8 cellular contexts compared by ENCODE assay signal in genomic region chrX:47191806-47192401, GRCh38. TPM values are rescaled to one million over a fixed set of nuclear protein-coding genes. Genes with fewer than 3 reads are reported as not detected.
DNase-seq lines count a peak whose midpoint lies in the region; ATAC-seq and TF ChIP-seq lines count a peak whose summit lies in the region.

No MANE protein-coding gene starts in this region.

- CTCF ChIA-PET in PC-3 (lab: Charles Lee), result no interaction called here

- no peaks in the 10 kb centered on the region for H3K27me3 ChIP-seq in PC-3 (ENCODE audit: low read length)
- no peaks in the 10 kb centered on the region for H3K27me3 ChIP-seq in gastrocnemius medialis
- H3K27me3 ChIP-seq in thyroid gland, result no peaks in the 10 kb centered on the region

- H3K9me3 ChIP-seq in PC-3 (ENCODE audit: low read length), result no peaks in the 10 kb centered on the region
- H3K9me3 ChIP-seq in gastrocnemius medialis, result no peaks in the 10 kb centered on the region
- no peaks in the 10 kb centered on the region for H3K9me3 ChIP-seq in thyroid gland

- POLR2A ChIA-PET in PC-3 (lab: Charles Lee; ENCODE audit: unreplicated experiment), result interaction anchor here (0.9 kb wide), 1 partner anchor 9 kb away, joined by 3 read pairs; no protein-coding TSS in a partner anchor

- BruUV-seq in PC-3 (replicated peaks; lab: Mats Ljungman, UMichigan), result no TSS peak

- H3F3A ChIP-seq in PC-3 (ENCODE audit: low read length, unreplicated experiment), result no peaks in the 10 kb centered on the region

- H3K9ac ChIP-seq in PC-3 (ENCODE audit: low read length), result peak overlapping the region; percentile 90

- peaks cover 13% of the 10 kb centered on the region; the same call in 1 of the 2 replicates for H4K20me1 ChIP-seq in PC-3 (ENCODE audit: low read length)

- H3K4me1 ChIP-seq in PC-3 (ENCODE audit: insufficient read depth, low read length) (peaks cover 35% of the 10 kb centered on the region), gastrocnemius medialis (peaks cover 19 to 31% of the 10 kb centered on the region in 2 donors), thyroid gland (peaks cover 35 to 42% of the 10 kb centered on the region in 2 donors)

- no peaks in the 10 kb centered on the region for H3K9me2 ChIP-seq in PC-3 (replicated peaks; ENCODE audit: low read length)

- intact Hi-C loops in PC-3 (cut with micrococcal nuclease) (loop anchor here (5.0 to 10.0 kb wide), 4 partner anchors 170 to 463 kb away; partner anchors contain the start of genes ELK1, UXT and ZNF41), gastrocnemius medialis (cut with DNase I; ENCODE audit: low total_unique reads) (loop anchor here (2.0 to 5.0 kb wide), 4 partner anchors 175 to 830 kb away; partner anchors contain the start of genes ELK1 and ZNF41), thyroid gland (cut with DNase I) (loop anchor here (5.0 kb wide), 2 partner anchors 195 to 335 kb away; no protein-coding TSS in a partner anchor)

- in situ Hi-C loops in gastrocnemius medialis (cut with MboI; ENCODE audit: low sequenced_read_pairs in 4 of 4), result loop anchor here in 3 of 4 donors (10.0 to 25.0 kb wide), 3 partner anchors 170 to 333 kb away; partner anchors contain the start of gene ZNF157 (in 1 of the 3)

- ATAC-seq in PC-3, result no peak
- no peak for ATAC-seq in gastrocnemius medialis

- peak overlapping the region; percentile 93 for H3K4me3 ChIP-seq in PC-3 (ENCODE audit: low read length)
- H3K4me3 ChIP-seq in epithelial cell of proximal tubule (ENCODE audit: low read depth, low read length), result peak overlapping the region; percentile 58
- H3K4me3 ChIP-seq in gastrocnemius medialis, result peak overlapping the region in 3 of 4 donors; percentile 65 to 69 (median 68)
- H3K4me3 ChIP-seq in thyroid gland (replicated peaks in 1 of 3), result no peak overlapping the region

- DNase-seq in DMS 273 (lab: John Stamatoyannopoulos, UW; ENCODE audit: unreplicated experiment) (peak; percentile 31), DMS 273 treated with DMSO at 0.1 percent for 48 hours (lab: John Stamatoyannopoulos, UW) (no peak), PC-3 (no peak), epithelial cell of proximal tubule (ENCODE audit: low read depth) (no peak), gastrocnemius medialis (no peak), ureter (ENCODE audit: low spot score) (no peak), thyroid gland (no peak), erythroblast (lab: John Stamatoyannopoulos, UW) (no peak)

- WGBS in thyroid gland, 2 donors, result 71 to 86% methylated on average over 12 to 16 of the region's 16 CpGs

- peaks cover 55% of the 10 kb centered on the region for H3K79me2 ChIP-seq in PC-3 (ENCODE audit: low read length)

- peaks cover under 1% of the 10 kb centered on the region; the same call in 1 of the 2 replicates for H3K36me3 ChIP-seq in PC-3 (ENCODE audit: low read depth, low read length)
- H3K36me3 ChIP-seq in gastrocnemius medialis, result no peaks in the 10 kb centered on the region
- H3K36me3 ChIP-seq in thyroid gland, result peaks cover 0 to under 1% of the 10 kb centered on the region in 2 donors

- TF ChIP-seq CTCF in PC-3 (conservative IDR thresholded peaks at IDR 0.05; ENCODE audit: low read depth, low read length) (no peak), epithelial cell of proximal tubule (conservative IDR thresholded peaks at IDR 0.05; ENCODE audit: low read depth, low read length) (no peak), gastrocnemius medialis (IDR thresholded peaks at IDR 0.05 in 4 of 5, conservative IDR thresholded peaks at IDR 0.05 in 1 of 5) (no peak), thyroid gland (IDR thresholded peaks at IDR 0.05) (no peak)

- peak overlapping the region; percentile 100 for H3K4me2 ChIP-seq in PC-3 (ENCODE audit: low read length)

- H3K27ac ChIP-seq in PC-3 (ENCODE audit: low read length) (no peak overlapping the region), gastrocnemius medialis (no peak overlapping the region), thyroid gland (no peak overlapping the region)

- H2AFZ ChIP-seq in PC-3 (ENCODE audit: low read length), result peak overlapping the region; percentile 92

- TF ChIP-seq POLR2A in gastrocnemius medialis (IDR thresholded peaks at IDR 0.05) (no peak), thyroid gland (IDR thresholded peaks at IDR 0.05) (no peak), erythroblast (IDR thresholded peaks at IDR 0.05; ENCODE audit: low read length) (no peak)

RNA-seq across cellular contexts. Expression of gene UBA1, which starts 1.7 kb away (rescaled TPM):
- 282 and 299 TPM in 2 replicates for total RNA-seq in PC-3 (2014; rRNA removed)
- total RNA-seq in epithelial cell of proximal tubule, result 161 and 183 TPM in 2 replicates
- 100 to 1,000 TPM; 113 to 181 (median 162) TPM for total RNA-seq in gastrocnemius medialis
- total RNA-seq in ureter, result 193 TPM
- total RNA-seq in thyroid gland, result 100 to 1,000 TPM; 159 to 293 (median 201) TPM

RNA-seq across cellular contexts. Expression of gene CDK16, which starts 26.6 kb away (rescaled TPM):
- total RNA-seq in PC-3 (2014; rRNA removed), result 155 and 208 TPM in 2 replicates
- 83.4 and 95.4 TPM in 2 replicates for total RNA-seq in epithelial cell of proximal tubule
- 100 to 1,000 TPM; 124 to 208 (median 178) TPM for total RNA-seq in gastrocnemius medialis
- total RNA-seq in ureter, result 85.4 TPM
- total RNA-seq in thyroid gland, result 100 to 1,000 TPM in 2 of 4 donors, 10 to 100 TPM in 2; 76.6 to 111 (median 93.7) TPM

RNA-seq across cellular contexts. Expression of gene USP11, which starts 40.9 kb away (rescaled TPM):
- total RNA-seq in PC-3 (2014; rRNA removed), result 31.3 and 37.3 TPM in 2 replicates
- 24.7 and 30.2 TPM in 2 replicates for total RNA-seq in epithelial cell of proximal tubule
- total RNA-seq in gastrocnemius medialis, result 10 to 100 TPM; 17.0 to 35.3 (median 25.0) TPM
- total RNA-seq in ureter, result 108 TPM
- total RNA-seq in thyroid gland, result 100 to 1,000 TPM in 1 of 4 donors, 10 to 100 TPM in 3; 61.9 to 128 (median 86.8) TPM

RNA-seq across cellular contexts. Expression of gene RBM10, which starts 46.9 kb away (rescaled TPM):
- total RNA-seq in PC-3 (2014; rRNA removed) (71.5 and 87.0 TPM in 2 replicates), epithelial cell of proximal tubule (41.2 and 57.0 TPM in 2 replicates), gastrocnemius medialis (10 to 100 TPM; 18.7 to 49.3 (median 23.5) TPM), ureter (38.5 TPM), thyroid gland (10 to 100 TPM; 26.5 to 43.0 (median 35.2) TPM)

RNA-seq across cellular contexts. Expression of gene NDUFB11, which starts 47.4 kb away (rescaled TPM):
- total RNA-seq in PC-3 (2014; rRNA removed) (164 and 258 TPM in 2 replicates), epithelial cell of proximal tubule (83.4 and 90.5 TPM in 2 replicates), gastrocnemius medialis (100 to 1,000 TPM; 105 to 172 (median 168) TPM), ureter (77.2 TPM), thyroid gland (100 to 1,000 TPM in 3 of 4 donors, 10 to 100 TPM in 1; 68.5 to 179 (median 107) TPM)

Comparison
In these comparisons a context has a peak if more than half of its experiments do, and no peak if none do; other contexts are left out.
1. H3K4me3 ChIP-seq: peak in PC-3 (single experiment), epithelial cell of proximal tubule (single experiment) and gastrocnemius medialis (3 of 4); none in thyroid gland (0 of 3).